ENCODE assay signal across 35 cellular contexts in genomic region chr5:143801251-143801650, GRCh38. TPM values are rescaled to one million over a fixed set of nuclear protein-coding genes. Genes with fewer than 3 reads are reported as not detected.
A peak's percentile ranks its signal among the peaks of the same experiment; 100 is the strongest.
DNase-seq lines count a peak whose midpoint lies in the region; ATAC-seq, FAIRE-seq and TF ChIP-seq lines count a peak whose summit lies in the region.
"Had no signal": no experiment of that assay in that cellular context is flagged by ENCODE, and none has a peak within 500 bp of the region (broad histone marks: within the 10 kb centered on the region; RNA-seq: fewer than 3 reads in every experiment).

No MANE protein-coding gene starts in this region.

- DNase-seq in GM12892 (ENCODE audit: insufficient read length) (no peak), neuronal stem cell (ENCODE audit: low spot score) (no peak), COLO829 (ENCODE audit: low spot score) (no peak), AG20443 (ENCODE audit: low spot score) (no peak)
- DNase-seq: activated CD4-positive, alpha-beta T cell treated with anti-CD3 and anti-CD28 coated beads, Interleukin-2, amount 50 U/mL, for 4 hours; activated naive CD4-positive, alpha-beta T cell treated with anti-CD3 and anti-CD28 coated beads for 36 hours; activated T-cell treated with anti-CD3 and anti-CD28 coated beads, Interleukin-2, amount 50 U/mL, for 72 hours; adrenal gland; body of pancreas; CD4-positive, alpha-beta memory T cell; cerebellar nuclear complex; DMS153; dorsolateral prefrontal cortex; HCEC 1CT; immature natural killer cell; MG63; naive thymus-derived CD4-positive, alpha-beta T cell; NCI-H1105 treated with DMSO at 0.1 percent for 48 hours; NCI-H1930; NCI-H526; occipital lobe; Peyer's patch; psoas muscle; SIG-M5; SW 1271; T1000 had no signal

- ATAC-seq in GM19455 (IDR thresholded peaks at IDR 0.05; ENCODE audit: unreplicated experiment) (peak; percentile 75), HG03342 (IDR thresholded peaks at IDR 0.05; ENCODE audit: unreplicated experiment) (peak; percentile 60), GM18517 (IDR thresholded peaks at IDR 0.05; ENCODE audit: unreplicated experiment) (no peak)
- ATAC-seq: activated T-cell treated with anti-CD3 and anti-CD28 coated beads, Interleukin-2, amount 50 U/mL, for 72 hours; body of pancreas; gastroesophageal sphincter; K562; naive thymus-derived CD4-positive, alpha-beta T cell; psoas muscle had no signal

- no peak overlapping the region for H3K4ac ChIP-seq in neuronal stem cell (ENCODE audit: low read length)

- no peaks in the 10 kb centered on the region for H3K9me3 ChIP-seq in neuronal stem cell (replicated peaks in 1 of 2; ENCODE audit: control insufficient read depth in 2 of 2, insufficient read depth in 1 of 2, low read depth in 1 of 2, low read length in 2 of 2)
- H3K9me3 ChIP-seq: adrenal gland, body of pancreas, gastroesophageal sphincter, MG63, Peyer's patch, psoas muscle, thoracic aorta had no signal

- H2BK120ac ChIP-seq in neuronal stem cell (ENCODE audit: low read depth, low read length), result no peak overlapping the region

- no peak overlapping the region for H3K9ac ChIP-seq in neuronal stem cell (ENCODE audit: low read depth, low read length, poor library complexity)

- H3K14ac ChIP-seq in neuronal stem cell (ENCODE audit: low read length), result no peak overlapping the region

- H3K4me3 ChIP-seq in neuronal stem cell (ENCODE audit: low read length in 2 of 2), result no peak overlapping the region
- H3K4me3 ChIP-seq: adrenal gland, body of pancreas, dorsolateral prefrontal cortex, gastroesophageal sphincter, K562, MG63, Peyer's patch, psoas muscle, thoracic aorta had no signal

- no peaks in the 10 kb centered on the region for H3K36me3 ChIP-seq in neuronal stem cell (replicated peaks in 1 of 2; ENCODE audit: control insufficient read depth in 2 of 2, insufficient read depth in 2 of 2, low read length in 2 of 2)
- H3K36me3 ChIP-seq: adrenal gland, gastroesophageal sphincter, MG63, Peyer's patch, thoracic aorta had no signal

- TF ChIP-seq POLR2A in GM12892 (IDR thresholded peaks at IDR 0.05; ENCODE audit: low read depth, low read length), result no peak

- H2BK5ac ChIP-seq in neuronal stem cell (ENCODE audit: low read length), result no peak overlapping the region

- H2AK5ac ChIP-seq in neuronal stem cell (ENCODE audit: low read depth, low read length), result no peak overlapping the region

- no peak overlapping the region for H4K91ac ChIP-seq in neuronal stem cell (ENCODE audit: low read depth, low read length, poor library complexity)

- peak overlapping the region; percentile 24 for H3K18ac ChIP-seq in neuronal stem cell (ENCODE audit: low read length)

- no peak overlapping the region for H3K27ac ChIP-seq in neuronal stem cell (replicated peaks; ENCODE audit: low read length)
- H3K27ac ChIP-seq: adrenal gland, body of pancreas, gastroesophageal sphincter, Peyer's patch, psoas muscle, thoracic aorta had no signal

- H2AFZ ChIP-seq in neuronal stem cell (ENCODE audit: low read length), result peak overlapping the region; percentile 26

- no peaks in the 10 kb centered on the region for H3K4me1 ChIP-seq in neuronal stem cell (ENCODE audit: control insufficient read depth in 2 of 2, insufficient read depth in 1 of 2, low read depth in 1 of 2, low read length in 2 of 2)
- H3K4me1 ChIP-seq: adrenal gland, body of pancreas, gastroesophageal sphincter, Peyer's patch, psoas muscle had no signal

- H3K79me1 ChIP-seq in neuronal stem cell (ENCODE audit: low read depth, low read length), result no peaks in the 10 kb centered on the region

- no peak overlapping the region for H2BK15ac ChIP-seq in neuronal stem cell (ENCODE audit: low read length)

- no peak overlapping the region for H4K8ac ChIP-seq in neuronal stem cell (ENCODE audit: low read depth, low read length)

- H3K4me2 ChIP-seq in neuronal stem cell (ENCODE audit: insufficient read depth, low read length, poor library complexity, severe bottlenecking), result no peak overlapping the region

- no CpG with 5 or more reads among the region's 3 CpGs for WGBS in neuronal stem cell (ENCODE audit: extremely low coverage in 2 of 2, insufficient read length in 2 of 2, insufficient replicate concordance in 1 of 2), 2 donors

- no peak overlapping the region for H2BK12ac ChIP-seq in neuronal stem cell (ENCODE audit: low read length)

- H3K27me3 ChIP-seq in neuronal stem cell (ENCODE audit: control insufficient read depth in 3 of 3, insufficient read depth in 3 of 3, low read depth in 1 of 3, low read length in 3 of 3), result no peaks in the 10 kb centered on the region
- H3K27me3 ChIP-seq: body of pancreas, dorsolateral prefrontal cortex, gastroesophageal sphincter, MG63, Peyer's patch had no signal

- H3K23ac ChIP-seq in neuronal stem cell (ENCODE audit: low read depth, low read length, poor library complexity), result no peak overlapping the region

- FAIRE-seq in GM12892 (lab: Jason Lieb, UNC), result peak; percentile 79
- FAIRE-seq: HTR-8/SVneo, K562, urothelium cell line had no signal

RNA-seq across cellular contexts. Expression of gene HMHB1, which starts 10.7 kb away (rescaled TPM):
- polyA plus RNA-seq in GM12892 (2012; ENCODE audit: missing spikeins), result 4.3 TPM
- not detected for polyA plus RNA-seq in neuronal stem cell (2013, experiment 1 of 2)
- not detected for polyA plus RNA-seq in neuronal stem cell (2013, experiment 2 of 2)
- polyA plus RNA-seq: adrenal gland; CD4-positive, alpha-beta memory T cell; fibroblast of lung; immature natural killer cell; K562; naive thymus-derived CD4-positive, alpha-beta T cell; psoas muscle had no signal
